ENCODE assay signal across 21 cellular contexts in genomic region chr2:27545348-27546141, GRCh38. TPM values are rescaled to one million over a fixed set of nuclear protein-coding genes. Genes with fewer than 3 reads are reported as not detected.
A peak's percentile ranks its signal among the peaks of the same experiment; 100 is the strongest.
DNase-seq lines count a peak whose midpoint lies in the region; ATAC-seq, FAIRE-seq and TF ChIP-seq lines count a peak whose summit lies in the region.
"Had no signal": no experiment of that assay in that cellular context is flagged by ENCODE, and none has a peak within 500 bp of the region (broad histone marks: within the 10 kb centered on the region; RNA-seq: fewer than 3 reads in every experiment).

No MANE protein-coding gene starts in this region.

- no peak overlapping the region for H3K4me3 Mint-ChIP-seq in activated T-helper 17 cell treated with anti-CD3 and anti-CD28 coated beads, Interleukin-2, amount 50 U/mL, for 72 hours
- H3K4me3 Mint-ChIP-seq: activated T-cell treated with anti-CD3 and anti-CD28 coated beads, Interleukin-2, amount 50 U/mL, for 24 hours; CD4-positive, CD25-positive, alpha-beta regulatory T cell; memory B cell had no signal

- H3K4me1 ChIP-seq in A549 = peaks cover 6% of the 10 kb centered on the region; the same call in 2 of the 3 replicates
- H3K4me1 ChIP-seq in GM23248 (ENCODE audit: insufficient read depth) = peaks cover 5% of the 10 kb centered on the region
- no peaks in the 10 kb centered on the region for H3K4me1 ChIP-seq in kidney (ENCODE audit: control insufficient read depth in 1 of 2, insufficient read depth in 1 of 2, low read depth in 1 of 2, low read length in 2 of 2)
- H3K4me1 ChIP-seq: upper lobe of right lung had no signal

- no peak for TF ChIP-seq CTCF in A549 (IDR thresholded peaks at IDR 0.05)
- no peak for TF ChIP-seq CTCF in fibroblast of villous mesenchyme (IDR thresholded peaks at IDR 0.05; ENCODE audit: insufficient read depth, low read depth, low read length)
- TF ChIP-seq CTCF in kidney (IDR thresholded peaks at IDR 0.05; ENCODE audit: borderline replicate concordance, extremely low read depth, insufficient read depth) = no peak

- H3K27me3 ChIP-seq in GM23248 (replicated peaks; ENCODE audit: insufficient read depth) = no peaks in the 10 kb centered on the region
- H3K27me3 ChIP-seq: upper lobe of right lung had no signal

- POLR2A ChIA-PET in A549 (lab: Yijun Ruan, JAX) = no interaction called here

- no peak overlapping the region for H3K27ac Mint-ChIP-seq in activated T-helper 17 cell treated with anti-CD3 and anti-CD28 coated beads, Interleukin-2, amount 50 U/mL, for 72 hours
- H3K27ac Mint-ChIP-seq: activated T-cell treated with anti-CD3 and anti-CD28 coated beads, Interleukin-2, amount 50 U/mL, for 24 hours; CD4-positive, CD25-positive, alpha-beta regulatory T cell; memory B cell had no signal

- no peak for TF ChIP-seq RAD21 in A549 (conservative IDR thresholded peaks at IDR 0.05 in 1 of 2, IDR thresholded peaks at IDR 0.05 in 1 of 2)

- no peaks in the 10 kb centered on the region for H3K4me1 Mint-ChIP-seq in activated T-helper 17 cell treated with anti-CD3 and anti-CD28 coated beads, Interleukin-2, amount 50 U/mL, for 72 hours
- H3K4me1 Mint-ChIP-seq: CD4-positive, CD25-positive, alpha-beta regulatory T cell; memory B cell had no signal

- H3K4me3 ChIP-seq in A549 (no peak overlapping the region), GM23248 (no peak overlapping the region), fibroblast of villous mesenchyme (ENCODE audit: low read depth, low read length) (no peak overlapping the region), kidney (ENCODE audit: low read length in 2 of 2) (no peak overlapping the region)
- H3K4me3 ChIP-seq: upper lobe of right lung had no signal

- no peak overlapping the region for H3K9ac ChIP-seq in GM23248
- no peak overlapping the region for H3K9ac ChIP-seq in kidney (ENCODE audit: low read length in 2 of 2)

- H3K9me2 ChIP-seq in GM23248 (ENCODE audit: insufficient read depth) = no peaks in the 10 kb centered on the region

- H3K79me2 ChIP-seq in GM23248 (ENCODE audit: insufficient read depth) = no peaks in the 10 kb centered on the region

- H3K4me2 ChIP-seq in A549 (no peak overlapping the region), GM23248 (ENCODE audit: unreplicated experiment) (no peak overlapping the region)

- TF ChIP-seq EP300 in A549 (IDR thresholded peaks at IDR 0.05) = no peak

- no peak for TF ChIP-seq POLR2A in A549 (IDR thresholded peaks at IDR 0.05; ENCODE audit: low read length)

- H3K9me3 ChIP-seq in A549 (no peaks in the 10 kb centered on the region), GM23248 (ENCODE audit: low read depth) (no peaks in the 10 kb centered on the region), kidney (ENCODE audit: control insufficient read depth in 1 of 2, low read length in 2 of 2) (peaks cover 0 to 6% of the 10 kb centered on the region in 2 donors)
- H3K9me3 ChIP-seq: upper lobe of right lung had no signal

- in situ Hi-C loops in GM23248 (cut with MboI) = no loop called here

- H3K27ac ChIP-seq in A549 = no peak overlapping the region
- peak overlapping the region; percentile 7; the same call in 1 of the 2 replicates for H3K27ac ChIP-seq in GM23248
- H3K27ac ChIP-seq in kidney (ENCODE audit: low read depth in 2 of 2, low read length in 2 of 2) = no peak overlapping the region
- H3K27ac ChIP-seq: upper lobe of right lung had no signal

- DNase-seq in A549 (ENCODE audit: low read depth in 1 of 2, low spot score in 1 of 2) (no peak), GM23248 (peak; percentile 74), fibroblast of villous mesenchyme (ENCODE audit: low read depth) (peak; percentile 11), kidney (no peak)
- DNase-seq in stimulated activated CD4-positive, alpha-beta T cell treated with anti-CD3 and anti-CD28 coated beads, Interleukin-4, amount 100 ng/mL, for 1 hour = no peak
- DNase-seq in stimulated activated CD4-positive, alpha-beta T cell treated with anti-CD3 and anti-CD28 coated beads, Interleukin-4, amount 100 ng/mL, for 4 hours = no peak
- DNase-seq: activated naive CD4-positive, alpha-beta T cell; activated T-cell treated with anti-CD3 and anti-CD28 coated beads, Interleukin-2, amount 50 U/mL, for 24 hours; CD4-positive, CD25-positive, alpha-beta regulatory T cell; cerebellar nuclear complex; erythroblast; NCI-H1417; occipital lobe; retina; T-helper 9 cell; upper lobe of right lung had no signal

- no peaks in the 10 kb centered on the region for H3K36me3 ChIP-seq in GM23248 (ENCODE audit: low read depth)
- H3K36me3 ChIP-seq in kidney (ENCODE audit: control insufficient read depth in 1 of 2, insufficient read depth in 2 of 2, low read length in 2 of 2) = no peaks in the 10 kb centered on the region
- H3K36me3 ChIP-seq: upper lobe of right lung had no signal

- ATAC-seq in A549 (no peak), GM19467 (IDR thresholded peaks at IDR 0.05; ENCODE audit: unreplicated experiment) (no peak)
- peak; percentile 67 for ATAC-seq in activated T-helper 17 cell treated with anti-CD3 and anti-CD28 coated beads, Interleukin-2, amount 50 U/mL, for 72 hours (replicated peaks)
- ATAC-seq: upper lobe of right lung had no signal

- intact Hi-C loops in kidney (cut with DNase I) = no loop called here

- no peaks in the 10 kb centered on the region for H3K27me3 Mint-ChIP-seq in activated T-helper 17 cell treated with anti-CD3 and anti-CD28 coated beads, Interleukin-2, amount 50 U/mL, for 72 hours
- H3K27me3 Mint-ChIP-seq: activated T-cell treated with anti-CD3 and anti-CD28 coated beads, Interleukin-2, amount 50 U/mL, for 24 hours; memory B cell had no signal

- no peaks in the 10 kb centered on the region for H3K9me3 Mint-ChIP-seq in activated T-helper 17 cell treated with anti-CD3 and anti-CD28 coated beads, Interleukin-2, amount 50 U/mL, for 72 hours
- H3K9me3 Mint-ChIP-seq: activated T-cell treated with anti-CD3 and anti-CD28 coated beads, Interleukin-2, amount 50 U/mL, for 24 hours had no signal

- H3F3A ChIP-seq in GM23248 (ENCODE audit: insufficient read depth) = peaks cover 14% of the 10 kb centered on the region

- WGBS in A549 (ENCODE audit: missing lambda C conversion rate) = 57% methylated on average over 5 of the region's 5 CpGs
- 55 to 65% methylated on average over 5 of the region's 5 CpGs for WGBS in GM23248 (ENCODE audit: low coverage in 1 of 2, low lambda C conversion rate in 2 of 2, missing lambda C conversion rate in 2 of 2), 2 experiments

- FAIRE-seq in A549 (lab: Jason Lieb, UNC) (no peak), kidney (lab: Jason Lieb, UNC) (no peak)
- FAIRE-seq: H1 had no signal

- no peaks in the 10 kb centered on the region for H4K20me1 ChIP-seq in GM23248 (ENCODE audit: insufficient read depth)

- CTCF ChIA-PET in A549 (lab: Yijun Ruan, JAX) = interaction anchor here (1.0 kb wide), 1 partner anchor 8 kb away, joined by 3 read pairs; no protein-coding TSS in a partner anchor

- H2AFZ ChIP-seq in GM23248 = no peak overlapping the region

- no peaks in the 10 kb centered on the region for H3K36me3 Mint-ChIP-seq in activated T-helper 17 cell treated with anti-CD3 and anti-CD28 coated beads, Interleukin-2, amount 50 U/mL, for 72 hours (ENCODE audit: low read depth)

RNA-seq across cellular contexts. Expression of gene ZNF512, which starts 37.3 kb away (rescaled TPM):
- 55.4 and 60.4 TPM in 2 replicates for polyA plus RNA-seq in A549 (2011; rRNA removed)
- polyA plus RNA-seq in A549 (2012; cell fraction: cytosol; rRNA removed) = 9.5 and 10.4 TPM in 2 replicates
- 10.3 and 18.0 TPM in 2 replicates for polyA plus RNA-seq in A549 (2012; cell fraction: nucleus; rRNA removed)
- polyA plus RNA-seq in A549 (2017; fragmentation: RNase III; extraction: RNeasy Plus Mini Kit Qiagen cat#74134 plus additional on column Dnase treatment) = 22.0 to 25.3 TPM (median 22.6 TPM) in 3 replicates
- 22.3 and 34.4 TPM in 2 replicates for polyA minus RNA-seq in A549 (2011; rRNA and poly(A)+ RNA removed)
- total RNA-seq in GM23248 (2014; rRNA removed; shearing (Covaris generic)) = 13.3 and 16.1 TPM in 2 replicates
- 13.7 and 16.7 TPM in 2 replicates for polyA plus RNA-seq in GM23248 (2016; fragmentation: Nextera tagmentation; extraction: Ambion mirVana)
- 10 to 100 TPM; 27.2 to 39.5 TPM for total RNA-seq in activated T-helper 17 cell treated with anti-CD3 and anti-CD28 coated beads, Interleukin-2, amount 50 U/mL, for 72 hours
- total RNA-seq in fibroblast of villous mesenchyme = 23.2 and 33.2 TPM in 2 replicates
- 40.6 TPM for total RNA-seq in kidney
- 15.1 TPM for polyA plus RNA-seq in kidney (ENCODE audit: insufficient read depth, low read depth, low replicate concordance)

RNA-seq across cellular contexts. Expression of gene GCKR, which starts 48.9 kb away (rescaled TPM):
- polyA plus RNA-seq in A549 (2011; rRNA removed) (0.48 and 0.65 TPM in 2 replicates), A549 (2017; fragmentation: RNase III; extraction: RNeasy Plus Mini Kit Qiagen cat#74134 plus additional on column Dnase treatment) (0.10 to 0.30 TPM (median 0.25 TPM) in 3 replicates), GM23248 (2016; fragmentation: Nextera tagmentation; extraction: Ambion mirVana) (0.59 and 0.71 TPM in 2 replicates), kidney (ENCODE audit: insufficient read depth, low read depth, low replicate concordance) (not detected)
- 0.22 and 0.29 TPM in 2 replicates for polyA plus RNA-seq in A549 (2012; cell fraction: cytosol; rRNA removed)
- polyA plus RNA-seq in A549 (2012; cell fraction: nucleus; rRNA removed) = 0.96 and 1.9 TPM in 2 replicates
- 0.62 and 0.68 TPM in 2 replicates for polyA minus RNA-seq in A549 (2011; rRNA and poly(A)+ RNA removed)
- 0.11 TPM in 1 of 2 replicates, not detected in the other for total RNA-seq in GM23248 (2014; rRNA removed; shearing (Covaris generic))
- total RNA-seq in activated T-helper 17 cell treated with anti-CD3 and anti-CD28 coated beads, Interleukin-2, amount 50 U/mL, for 72 hours = not detected
- total RNA-seq in fibroblast of villous mesenchyme (0.32 TPM in 1 of 2 replicates, not detected in the other), kidney (2.2 TPM)
- total RNA-seq: CD4-positive, CD25-positive, alpha-beta regulatory T cell; NCI-H460; upper lobe of right lung had no signal
- polyA plus RNA-seq: CD4-positive, CD25-positive, alpha-beta regulatory T cell had no signal

RNA-seq across cellular contexts. Expression of gene FNDC4, which starts 50.5 kb away (rescaled TPM):
- polyA plus RNA-seq in A549 (2011; rRNA removed) (1.5 TPM in 2 replicates), A549 (2017; fragmentation: RNase III; extraction: RNeasy Plus Mini Kit Qiagen cat#74134 plus additional on column Dnase treatment) (1.6 to 2.3 TPM (median 1.8 TPM) in 3 replicates), GM23248 (2016; fragmentation: Nextera tagmentation; extraction: Ambion mirVana) (18.2 and 20.2 TPM in 2 replicates), kidney (ENCODE audit: insufficient read depth, low read depth, low replicate concordance) (8.5 TPM)
- polyA plus RNA-seq in A549 (2012; cell fraction: cytosol; rRNA removed) = 1.6 and 2.3 TPM in 2 replicates
- 2.5 and 2.6 TPM in 2 replicates for polyA plus RNA-seq in A549 (2012; cell fraction: nucleus; rRNA removed)
- polyA minus RNA-seq in A549 (2011; rRNA and poly(A)+ RNA removed) = 1.2 and 1.5 TPM in 2 replicates
- 24.2 and 31.2 TPM in 2 replicates for total RNA-seq in GM23248 (2014; rRNA removed; shearing (Covaris generic))
- under 1 TPM in 1 of 2 donors, not detected in 1; 0.21 TPM for total RNA-seq in activated T-helper 17 cell treated with anti-CD3 and anti-CD28 coated beads, Interleukin-2, amount 50 U/mL, for 72 hours
- total RNA-seq in fibroblast of villous mesenchyme (8.6 and 11.6 TPM in 2 replicates), kidney (18.0 TPM)
- total RNA-seq: NCI-H460 had no signal
- polyA plus RNA-seq: CD4-positive, CD25-positive, alpha-beta regulatory T cell had no signal

RNA-seq across cellular contexts. Expression of gene IFT172, which starts 56.0 kb away (rescaled TPM):
- polyA plus RNA-seq in A549 (2011; rRNA removed) = 21.6 and 24.1 TPM in 2 replicates
- polyA plus RNA-seq in A549 (2012; cell fraction: cytosol; rRNA removed) = 15.4 and 18.6 TPM in 2 replicates
- 58.5 and 61.9 TPM in 2 replicates for polyA plus RNA-seq in A549 (2012; cell fraction: nucleus; rRNA removed)
- polyA plus RNA-seq in A549 (2017; fragmentation: RNase III; extraction: RNeasy Plus Mini Kit Qiagen cat#74134 plus additional on column Dnase treatment) = 12.9 to 16.3 TPM (median 14.0 TPM) in 3 replicates
- polyA minus RNA-seq in A549 (2011; rRNA and poly(A)+ RNA removed) = 36.7 and 42.2 TPM in 2 replicates
- 9.9 and 19.9 TPM in 2 replicates for total RNA-seq in GM23248 (2014; rRNA removed; shearing (Covaris generic))
- polyA plus RNA-seq in GM23248 (2016; fragmentation: Nextera tagmentation; extraction: Ambion mirVana) = 8.1 and 8.6 TPM in 2 replicates
- 10 to 100 TPM; 10.5 to 18.6 TPM for total RNA-seq in activated T-helper 17 cell treated with anti-CD3 and anti-CD28 coated beads, Interleukin-2, amount 50 U/mL, for 72 hours
- 18.0 and 18.1 TPM in 2 replicates for total RNA-seq in fibroblast of villous mesenchyme
- 40.3 TPM for total RNA-seq in kidney
- polyA plus RNA-seq in kidney (ENCODE audit: insufficient read depth, low read depth, low replicate concordance) = 25.9 TPM

Comparison
In these comparisons a context has a peak if more than half of its experiments do, and no peak if none do; other contexts are left out.
1. DNase-seq: peak in GM23248 (single experiment) and fibroblast of villous mesenchyme (single experiment); none in A549 (0 of 2), kidney (single experiment), stimulated activated CD4-positive, alpha-beta T cell treated with anti-CD3 and anti-CD28 coated beads, Interleukin-4, amount 100 ng/mL, for 1 hour (single experiment) and stimulated activated CD4-positive, alpha-beta T cell treated with anti-CD3 and anti-CD28 coated beads, Interleukin-4, amount 100 ng/mL, for 4 hours (0 of 2).